In the genomic region with DNA sequence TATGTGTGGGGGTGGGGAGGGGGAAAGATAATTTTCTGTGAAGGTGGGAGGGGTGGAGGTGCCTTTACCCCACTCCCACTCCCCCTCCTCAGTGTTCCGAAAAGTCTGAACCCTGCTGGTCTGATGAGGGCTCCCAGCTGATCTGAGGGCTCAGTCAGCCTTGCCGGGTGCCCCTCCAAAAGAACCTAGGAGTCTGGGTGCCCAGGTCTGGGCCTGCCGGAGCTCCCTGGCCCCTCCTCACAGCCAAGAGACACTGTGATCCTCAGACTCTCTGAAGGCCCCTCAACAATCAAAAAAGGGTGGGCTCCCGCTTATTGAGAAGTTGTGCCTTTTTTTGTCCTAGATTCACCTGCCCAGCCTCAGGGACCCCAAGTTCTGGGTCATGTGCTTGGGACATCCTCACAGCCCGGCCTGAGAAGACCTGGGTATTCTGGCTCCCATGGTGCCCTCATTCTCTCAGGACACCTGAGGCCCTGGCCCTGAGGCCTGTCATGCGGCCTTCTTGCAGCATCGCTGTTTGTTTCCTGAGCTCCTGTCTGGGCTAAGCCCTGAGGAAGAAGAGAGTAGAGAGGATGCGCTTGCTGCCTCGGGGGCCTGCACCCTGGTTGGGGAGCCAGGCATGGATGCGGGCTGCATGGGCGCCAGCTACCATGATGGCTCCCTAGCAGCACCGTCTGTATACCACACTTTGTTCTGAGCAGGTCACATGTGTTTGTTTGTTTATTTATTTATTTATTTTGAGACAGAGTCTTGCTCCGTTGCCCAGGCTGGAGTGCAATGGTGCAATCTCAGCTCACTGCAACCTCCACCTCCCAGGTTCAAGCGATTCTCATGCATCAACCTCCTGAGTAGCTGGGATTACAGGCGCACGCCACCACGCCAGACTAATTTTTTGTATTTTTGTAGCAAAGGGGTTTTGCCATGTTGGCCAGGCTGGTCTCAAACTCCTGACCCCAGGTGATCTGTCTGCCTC, we compare ENCODE assay signal across 2 cellular contexts.
TF ChIP-seq lines count a peak whose summit lies in the region.

No MANE protein-coding gene starts in this region.

TF ChIP-seq in A549, 52 proteins besides CTCF, POLR2A, EP300 and RAD21 (continued from another document):
- TF ChIP-seq FOXS1 (CRISPR knock-in tag; IDR thresholded peaks at IDR 0.05) (no peak), USF2 (IDR thresholded peaks at IDR 0.05) (no peak), ESRRA (IDR thresholded peaks at IDR 0.05; ENCODE audit: borderline replicate concordance, low read length) (no peak), MAZ (IDR thresholded peaks at IDR 0.05; ENCODE audit: borderline replicate concordance, low read depth, low read length) (no peak), EHF (CRISPR knock-in tag; IDR thresholded peaks at IDR 0.05) (no peak), CEBPB (IDR thresholded peaks at IDR 0.05) (no peak), KDM1A (IDR thresholded peaks at IDR 0.05; ENCODE audit: low read depth) (no peak), SMC3 (IDR thresholded peaks at IDR 0.05) (no peak), CBX2 (IDR thresholded peaks at IDR 0.05; ENCODE audit: borderline replicate concordance, low read depth) (no peak), TFCP2L1 (CRISPR knock-in tag; IDR thresholded peaks at IDR 0.05) (no peak), HDAC2 (IDR thresholded peaks at IDR 0.05) (no peak), NR3C1 (IDR thresholded peaks at IDR 0.05) (no peak), CHD4 (IDR thresholded peaks at IDR 0.05; ENCODE audit: borderline replicate concordance) (no peak), ATOH8 (CRISPR knock-in tag; IDR thresholded peaks at IDR 0.05; ENCODE audit: low read depth) (no peak)
- TF ChIP-seq, protein P1, sequence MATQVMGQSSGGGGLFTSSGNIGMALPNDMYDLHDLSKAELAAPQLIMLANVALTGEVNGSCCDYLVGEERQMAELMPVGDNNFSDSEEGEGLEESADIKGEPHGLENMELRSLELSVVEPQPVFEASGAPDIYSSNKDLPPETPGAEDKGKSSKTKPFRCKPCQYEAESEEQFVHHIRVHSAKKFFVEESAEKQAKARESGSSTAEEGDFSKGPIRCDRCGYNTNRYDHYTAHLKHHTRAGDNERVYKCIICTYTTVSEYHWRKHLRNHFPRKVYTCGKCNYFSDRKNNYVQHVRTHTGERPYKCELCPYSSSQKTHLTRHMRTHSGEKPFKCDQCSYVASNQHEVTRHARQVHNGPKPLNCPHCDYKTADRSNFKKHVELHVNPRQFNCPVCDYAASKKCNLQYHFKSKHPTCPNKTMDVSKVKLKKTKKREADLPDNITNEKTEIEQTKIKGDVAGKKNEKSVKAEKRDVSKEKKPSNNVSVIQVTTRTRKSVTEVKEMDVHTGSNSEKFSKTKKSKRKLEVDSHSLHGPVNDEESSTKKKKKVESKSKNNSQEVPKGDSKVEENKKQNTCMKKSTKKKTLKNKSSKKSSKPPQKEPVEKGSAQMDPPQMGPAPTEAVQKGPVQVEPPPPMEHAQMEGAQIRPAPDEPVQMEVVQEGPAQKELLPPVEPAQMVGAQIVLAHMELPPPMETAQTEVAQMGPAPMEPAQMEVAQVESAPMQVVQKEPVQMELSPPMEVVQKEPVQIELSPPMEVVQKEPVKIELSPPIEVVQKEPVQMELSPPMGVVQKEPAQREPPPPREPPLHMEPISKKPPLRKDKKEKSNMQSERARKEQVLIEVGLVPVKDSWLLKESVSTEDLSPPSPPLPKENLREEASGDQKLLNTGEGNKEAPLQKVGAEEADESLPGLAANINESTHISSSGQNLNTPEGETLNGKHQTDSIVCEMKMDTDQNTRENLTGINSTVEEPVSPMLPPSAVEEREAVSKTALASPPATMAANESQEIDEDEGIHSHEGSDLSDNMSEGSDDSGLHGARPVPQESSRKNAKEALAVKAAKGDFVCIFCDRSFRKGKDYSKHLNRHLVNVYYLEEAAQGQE (IDR thresholded peaks at IDR 0.05), result no peak
- TF ChIP-seq, protein P2, sequence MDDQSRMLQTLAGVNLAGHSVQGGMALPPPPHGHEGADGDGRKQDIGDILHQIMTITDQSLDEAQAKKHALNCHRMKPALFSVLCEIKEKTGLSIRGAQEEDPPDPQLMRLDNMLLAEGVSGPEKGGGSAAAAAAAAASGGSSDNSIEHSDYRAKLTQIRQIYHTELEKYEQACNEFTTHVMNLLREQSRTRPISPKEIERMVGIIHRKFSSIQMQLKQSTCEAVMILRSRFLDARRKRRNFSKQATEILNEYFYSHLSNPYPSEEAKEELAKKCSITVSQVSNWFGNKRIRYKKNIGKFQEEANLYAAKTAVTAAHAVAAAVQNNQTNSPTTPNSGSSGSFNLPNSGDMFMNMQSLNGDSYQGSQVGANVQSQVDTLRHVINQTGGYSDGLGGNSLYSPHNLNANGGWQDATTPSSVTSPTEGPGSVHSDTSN (IDR thresholded peaks at IDR 0.05), result no peak

TF ChIP-seq in WTC11, 78 proteins besides CTCF, POLR2A, EP300 and RAD21 (continued from another document):
- TF ChIP-seq, protein P3, sequence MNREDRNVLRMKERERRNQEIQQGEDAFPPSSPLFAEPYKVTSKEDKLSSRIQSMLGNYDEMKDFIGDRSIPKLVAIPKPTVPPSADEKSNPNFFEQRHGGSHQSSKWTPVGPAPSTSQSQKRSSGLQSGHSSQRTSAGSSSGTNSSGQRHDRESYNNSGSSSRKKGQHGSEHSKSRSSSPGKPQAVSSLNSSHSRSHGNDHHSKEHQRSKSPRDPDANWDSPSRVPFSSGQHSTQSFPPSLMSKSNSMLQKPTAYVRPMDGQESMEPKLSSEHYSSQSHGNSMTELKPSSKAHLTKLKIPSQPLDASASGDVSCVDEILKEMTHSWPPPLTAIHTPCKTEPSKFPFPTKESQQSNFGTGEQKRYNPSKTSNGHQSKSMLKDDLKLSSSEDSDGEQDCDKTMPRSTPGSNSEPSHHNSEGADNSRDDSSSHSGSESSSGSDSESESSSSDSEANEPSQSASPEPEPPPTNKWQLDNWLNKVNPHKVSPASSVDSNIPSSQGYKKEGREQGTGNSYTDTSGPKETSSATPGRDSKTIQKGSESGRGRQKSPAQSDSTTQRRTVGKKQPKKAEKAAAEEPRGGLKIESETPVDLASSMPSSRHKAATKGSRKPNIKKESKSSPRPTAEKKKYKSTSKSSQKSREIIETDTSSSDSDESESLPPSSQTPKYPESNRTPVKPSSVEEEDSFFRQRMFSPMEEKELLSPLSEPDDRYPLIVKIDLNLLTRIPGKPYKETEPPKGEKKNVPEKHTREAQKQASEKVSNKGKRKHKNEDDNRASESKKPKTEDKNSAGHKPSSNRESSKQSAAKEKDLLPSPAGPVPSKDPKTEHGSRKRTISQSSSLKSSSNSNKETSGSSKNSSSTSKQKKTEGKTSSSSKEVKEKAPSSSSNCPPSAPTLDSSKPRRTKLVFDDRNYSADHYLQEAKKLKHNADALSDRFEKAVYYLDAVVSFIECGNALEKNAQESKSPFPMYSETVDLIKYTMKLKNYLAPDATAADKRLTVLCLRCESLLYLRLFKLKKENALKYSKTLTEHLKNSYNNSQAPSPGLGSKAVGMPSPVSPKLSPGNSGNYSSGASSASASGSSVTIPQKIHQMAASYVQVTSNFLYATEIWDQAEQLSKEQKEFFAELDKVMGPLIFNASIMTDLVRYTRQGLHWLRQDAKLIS (CRISPR knock-in tag; IDR thresholded peaks at IDR 0.05; ENCODE audit: borderline replicate concordance), result no peak
- TF ChIP-seq, protein P4, sequence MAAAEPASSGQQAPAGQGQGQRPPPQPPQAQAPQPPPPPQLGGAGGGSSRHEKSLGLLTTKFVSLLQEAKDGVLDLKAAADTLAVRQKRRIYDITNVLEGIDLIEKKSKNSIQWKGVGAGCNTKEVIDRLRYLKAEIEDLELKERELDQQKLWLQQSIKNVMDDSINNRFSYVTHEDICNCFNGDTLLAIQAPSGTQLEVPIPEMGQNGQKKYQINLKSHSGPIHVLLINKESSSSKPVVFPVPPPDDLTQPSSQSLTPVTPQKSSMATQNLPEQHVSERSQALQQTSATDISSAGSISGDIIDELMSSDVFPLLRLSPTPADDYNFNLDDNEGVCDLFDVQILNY (CRISPR knock-in tag; IDR thresholded peaks at IDR 0.05), result no peak
- no peak for TF ChIP-seq SOX15 (CRISPR knock-in tag; IDR thresholded peaks at IDR 0.05)
- no peak for TF ChIP-seq STAT6 (CRISPR knock-in tag; conservative IDR thresholded peaks at IDR 0.05; ENCODE audit: low read depth)
- TF ChIP-seq GTF2I (CRISPR knock-in tag; conservative IDR thresholded peaks at IDR 0.05), result no peak
- TF ChIP-seq GRHL2 (CRISPR knock-in tag; IDR thresholded peaks at IDR 0.05; ENCODE audit: insufficient replicate concordance, severe bottlenecking), result no peak
